ENCODE assay signal across 17 cellular contexts in the genomic region with DNA sequence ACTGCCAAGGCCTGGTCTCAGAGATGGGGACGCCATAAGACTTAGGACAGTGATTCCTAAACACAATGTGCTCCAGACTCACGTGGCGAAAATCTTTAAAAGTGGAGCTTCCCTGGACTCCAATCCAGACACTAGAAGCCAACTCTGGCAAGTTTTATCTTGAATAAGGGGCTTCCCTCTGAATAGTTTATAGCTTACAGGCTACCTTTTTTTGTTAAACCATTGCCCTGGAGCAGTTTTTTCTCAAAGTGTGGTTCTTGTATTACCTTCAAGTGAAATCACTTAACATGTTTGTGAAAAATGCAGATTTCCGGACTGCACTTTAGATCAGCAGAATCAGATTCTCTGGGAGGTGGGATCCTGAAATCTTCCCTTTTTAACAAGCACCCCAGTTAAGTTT.
DNase-seq lines count a peak whose midpoint lies in the region; ATAC-seq and TF ChIP-seq lines count a peak whose summit lies in the region.
"Had no signal": no experiment of that assay in that cellular context is flagged by ENCODE, and none has a peak within 500 bp of the region (broad histone marks: within the 10 kb centered on the region; RNA-seq: fewer than 3 reads in every experiment).

No MANE protein-coding gene starts in this region.

- POLR2A ChIA-PET in MCF 10A (lab: Yijun Ruan, JAX): interaction anchor here (1.2 kb wide), 1 partner anchor 12 kb away, joined by 3 read pairs; no protein-coding TSS in a partner anchor
- POLR2A ChIA-PET in RWPE1 (lab: Yijun Ruan, JAX; ENCODE audit: low non-redundant PET): no interaction called here

- H3K27ac Mint-ChIP-seq in MCF 10A (ENCODE audit: low read depth, unreplicated experiment): peak overlapping the region; percentile 79
- H3K27ac Mint-ChIP-seq in neural progenitor cell: no peak overlapping the region
- no peak overlapping the region for H3K27ac Mint-ChIP-seq in activated naive CD8-positive, alpha-beta T cell treated with anti-CD3 and anti-CD28 coated beads for 36 hours
- H3K27ac Mint-ChIP-seq: CD14-positive monocyte; CD8-positive, alpha-beta T cell; HFFc6 had no signal

- TF ChIP-seq CTCF in MCF 10A (IDR thresholded peaks at IDR 0.05; ENCODE audit: unreplicated experiment) (no peak), breast epithelium (IDR thresholded peaks at IDR 0.05) (no peak), epithelial cell of esophagus (IDR thresholded peaks at IDR 0.05; ENCODE audit: insufficient read depth, low read depth, low read length, missing control alignments) (no peak), neural progenitor cell (IDR thresholded peaks at IDR 0.05) (no peak), RWPE1 (conservative IDR thresholded peaks at IDR 0.05; ENCODE audit: low read depth) (no peak)

- DNase-seq in MCF 10A (ENCODE audit: unreplicated experiment) (no peak), breast epithelium (ENCODE audit: low spot score in 2 of 2) (no peak), epithelial cell of esophagus (ENCODE audit: low read depth) (peak; percentile 58), neural progenitor cell (ENCODE audit: low spot score) (no peak), DMS153 treated with DMSO at 0.1 percent for 48 hours (lab: John Stamatoyannopoulos, UW; ENCODE audit: unreplicated experiment) (no peak), RWPE1 (ENCODE audit: low spot score) (no peak)
- DNase-seq in activated naive CD8-positive, alpha-beta T cell treated with anti-CD3 and anti-CD28 coated beads for 36 hours: no peak
- DNase-seq: CD8-positive, alpha-beta T cell; COR-L47; DMS153; DND-41; GDM1; HCEC 1CT had no signal

- H3K4me1 ChIP-seq in breast epithelium (no peaks in the 10 kb centered on the region), neural progenitor cell (no peaks in the 10 kb centered on the region)

- no peaks in the 10 kb centered on the region for H3F3A ChIP-seq in neural progenitor cell (ENCODE audit: low read depth)

- H3K9me3 Mint-ChIP-seq in MCF 10A (ENCODE audit: unreplicated experiment): no peaks in the 10 kb centered on the region
- H3K9me3 Mint-ChIP-seq in neural progenitor cell: no peaks in the 10 kb centered on the region
- H3K9me3 Mint-ChIP-seq in activated naive CD8-positive, alpha-beta T cell treated with anti-CD3 and anti-CD28 coated beads for 36 hours: no peaks in the 10 kb centered on the region
- H3K9me3 Mint-ChIP-seq: CD8-positive, alpha-beta T cell had no signal

- peak overlapping the region; percentile 8 for H2AFZ ChIP-seq in neural progenitor cell (replicated peaks)

- H3K79me2 ChIP-seq in neural progenitor cell (ENCODE audit: low read depth): no peaks in the 10 kb centered on the region

- no peaks in the 10 kb centered on the region for H3K27me3 Mint-ChIP-seq in MCF 10A (ENCODE audit: insufficient read depth, unreplicated experiment)
- no peaks in the 10 kb centered on the region for H3K27me3 Mint-ChIP-seq in neural progenitor cell (ENCODE audit: insufficient read depth, low read depth)
- peaks cover 11% of the 10 kb centered on the region for H3K27me3 Mint-ChIP-seq in activated naive CD8-positive, alpha-beta T cell treated with anti-CD3 and anti-CD28 coated beads for 36 hours

- no peak overlapping the region for H3K9ac ChIP-seq in neural progenitor cell

- no peak for TF ChIP-seq POLR2A in breast epithelium (IDR thresholded peaks at IDR 0.05)

- CTCF ChIA-PET in MCF 10A (lab: Yijun Ruan, JAX) (interaction anchor here (0.7 kb wide), 1 partner anchor 144 kb away, joined by 3 read pairs; no protein-coding TSS in a partner anchor), RWPE1 (lab: Yijun Ruan, JAX) (no interaction called here)

- H3K9me3 ChIP-seq in breast epithelium (no peaks in the 10 kb centered on the region), neural progenitor cell (ENCODE audit: low read depth) (no peaks in the 10 kb centered on the region)

- intact Hi-C loops in MCF 10A (cut with micrococcal nuclease): no loop called here
- intact Hi-C loops in breast epithelium (cut with DNase I; ENCODE audit: low total_unique reads): no loop called here

- H3K4me3 ChIP-seq in breast epithelium (no peak overlapping the region), epithelial cell of esophagus (ENCODE audit: low read length) (no peak overlapping the region), neural progenitor cell (no peak overlapping the region)

- no peak overlapping the region for H3K4me3 Mint-ChIP-seq in MCF 10A (ENCODE audit: unreplicated experiment)
- no peak overlapping the region for H3K4me3 Mint-ChIP-seq in neural progenitor cell
- no peak overlapping the region for H3K4me3 Mint-ChIP-seq in activated naive CD8-positive, alpha-beta T cell treated with anti-CD3 and anti-CD28 coated beads for 36 hours
- H3K4me3 Mint-ChIP-seq: CD14-positive monocyte; CD8-positive, alpha-beta T cell; HFFc6 had no signal

- no peaks in the 10 kb centered on the region for H4K20me1 ChIP-seq in neural progenitor cell (ENCODE audit: low read depth)

- no peak for ATAC-seq in HG02870 (IDR thresholded peaks at IDR 0.05; ENCODE audit: unreplicated experiment)
- ATAC-seq: CD8-positive, alpha-beta T cell had no signal

- H3K27me3 ChIP-seq in breast epithelium (no peaks in the 10 kb centered on the region), neural progenitor cell (no peaks in the 10 kb centered on the region)

- no TSS peak for BruUV-seq in MCF 10A (replicated peaks; lab: Mats Ljungman, UMichigan)

- H3K27ac ChIP-seq in breast epithelium (peak overlapping the region in 1 of 2 donors; percentile 48), neural progenitor cell (no peak overlapping the region), RWPE1 (no peak overlapping the region)
- H3K27ac ChIP-seq: 22Rv1 had no signal

- H3K36me3 Mint-ChIP-seq in MCF 10A (ENCODE audit: insufficient read depth, unreplicated experiment): no peaks in the 10 kb centered on the region
- H3K36me3 Mint-ChIP-seq in neural progenitor cell: no peaks in the 10 kb centered on the region
- no peaks in the 10 kb centered on the region for H3K36me3 Mint-ChIP-seq in activated naive CD8-positive, alpha-beta T cell treated with anti-CD3 and anti-CD28 coated beads for 36 hours
- H3K36me3 Mint-ChIP-seq: CD14-positive monocyte; CD8-positive, alpha-beta T cell had no signal

- H3K36me3 ChIP-seq in breast epithelium (no peaks in the 10 kb centered on the region), neural progenitor cell (no peaks in the 10 kb centered on the region)

- no peak overlapping the region for H3K4me2 ChIP-seq in neural progenitor cell

- peaks cover 13% of the 10 kb centered on the region for H3K4me1 Mint-ChIP-seq in MCF 10A (ENCODE audit: insufficient read depth, unreplicated experiment)
- H3K4me1 Mint-ChIP-seq in neural progenitor cell: no peaks in the 10 kb centered on the region
- H3K4me1 Mint-ChIP-seq in activated naive CD8-positive, alpha-beta T cell treated with anti-CD3 and anti-CD28 coated beads for 36 hours: no peaks in the 10 kb centered on the region
- H3K4me1 Mint-ChIP-seq: CD14-positive monocyte had no signal
